In the genomic region with DNA sequence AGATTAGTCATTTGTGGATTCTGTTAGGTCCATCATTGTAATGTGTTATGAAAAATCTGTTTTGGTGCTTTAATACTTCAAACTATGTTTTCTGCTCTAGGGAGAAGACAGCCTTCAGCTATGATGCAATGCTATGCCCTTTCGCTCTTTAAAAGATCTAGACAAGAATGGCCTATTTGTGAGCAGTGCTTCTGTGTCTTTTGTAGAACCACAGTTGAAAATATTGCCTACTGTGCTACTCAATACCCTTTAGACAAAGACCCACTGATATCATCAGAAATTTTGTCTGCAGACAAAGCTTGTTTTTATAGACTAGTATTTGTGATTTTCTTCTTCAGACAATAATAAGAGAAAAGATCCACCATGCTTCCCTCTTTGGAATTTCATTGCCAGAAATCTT, we compare ENCODE assay signal across 40 cellular contexts. TPM values are rescaled to one million over a fixed set of nuclear protein-coding genes. Genes with fewer than 3 reads are reported as not detected.
"Had no signal": no experiment of that assay in that cellular context is flagged by ENCODE, and none has a peak within 500 bp of the region (broad histone marks: within the 10 kb centered on the region; RNA-seq: fewer than 3 reads in every experiment).

No MANE protein-coding gene starts in this region.

- H3K9me3 ChIP-seq: adrenal gland, breast epithelium, colonic mucosa, gastrocnemius medialis had no signal

- ATAC-seq: activated CD4-positive, CD25-positive, alpha-beta regulatory T cell treated with anti-CD3 and anti-CD28 coated beads, Interleukin-2, amount 50 U/mL, for 24 hours; activated CD8-positive, alpha-beta T cell treated with anti-CD3 and anti-CD28 coated beads for 36 hours; activated naive CD8-positive, alpha-beta T cell treated with anti-CD3 and anti-CD28 coated beads, Interleukin-2, amount 50 U/mL, for 24 hours; esophagus mucosa; gastrocnemius medialis; heart right ventricle; T-helper 17 cell had no signal

- H3K27me3 Mint-ChIP-seq: activated B cell treated with CpG ODN at 0.5 μM for 24 hours; activated CD8-positive, alpha-beta T cell treated with anti-CD3 and anti-CD28 coated beads for 36 hours; activated naive CD4-positive, alpha-beta T cell treated with anti-CD3 and anti-CD28 coated beads, Interleukin-2, amount 50 U/mL, for 24 hours; activated naive CD8-positive, alpha-beta T cell treated with anti-CD3 and anti-CD28 coated beads for 36 hours; activated naive CD8-positive, alpha-beta T cell treated with anti-CD3 and anti-CD28 coated beads, Interleukin-2, amount 50 U/mL, for 24 hours; brain; T-helper 17 cell had no signal

- H3K27ac Mint-ChIP-seq: activated B cell treated with CpG ODN at 0.5 μM for 24 hours; activated CD8-positive, alpha-beta T cell treated with anti-CD3 and anti-CD28 coated beads for 36 hours; activated naive CD4-positive, alpha-beta T cell treated with anti-CD3 and anti-CD28 coated beads for 36 hours; activated naive CD4-positive, alpha-beta T cell treated with anti-CD3 and anti-CD28 coated beads, Interleukin-2, amount 50 U/mL, for 24 hours; activated naive CD8-positive, alpha-beta T cell treated with anti-CD3 and anti-CD28 coated beads for 36 hours; activated naive CD8-positive, alpha-beta T cell treated with anti-CD3 and anti-CD28 coated beads, Interleukin-2, amount 50 U/mL, for 24 hours; activated T-helper 1 cell treated with anti-CD3 and anti-CD28 coated beads, Interleukin-12 subunit alpha, Interleukin-12 subunit beta, Interleukin-2, Interleukin-4 antibody, amounts not matched to agents 30 ng/mL and 10 ng/mL and 1 ng/mL, durations not matched to agents 14 hours and 24 hours and 36 hours; activated T-helper 2 cell treated with anti-CD3 and anti-CD28 coated beads, Interferon-gamma antibody, Interleukin-2, Interleukin-4, amounts not matched to agents 10 μg/mL and 5 μg/mL and 100 μg/mL, durations not matched to agents 14 hours and 24 hours and 36 hours; brain; T-helper 17 cell; T-helper 2 cell treated with Interferon-gamma antibody and Interleukin-4, amounts not matched to agents 5 μg/mL and 100 μg/mL, for 36 hours had no signal

- H3K36me3 Mint-ChIP-seq: activated naive CD4-positive, alpha-beta T cell treated with anti-CD3 and anti-CD28 coated beads, Interleukin-2, amount 50 U/mL, for 24 hours; activated naive CD8-positive, alpha-beta T cell treated with anti-CD3 and anti-CD28 coated beads for 36 hours; brain had no signal

- H3K4me3 Mint-ChIP-seq: activated B cell treated with CpG ODN at 0.5 μM for 24 hours; activated CD8-positive, alpha-beta T cell treated with anti-CD3 and anti-CD28 coated beads for 36 hours; activated naive CD4-positive, alpha-beta T cell treated with anti-CD3 and anti-CD28 coated beads for 36 hours; activated naive CD4-positive, alpha-beta T cell treated with anti-CD3 and anti-CD28 coated beads, Interleukin-2, amount 50 U/mL, for 24 hours; activated naive CD8-positive, alpha-beta T cell treated with anti-CD3 and anti-CD28 coated beads for 36 hours; activated naive CD8-positive, alpha-beta T cell treated with anti-CD3 and anti-CD28 coated beads, Interleukin-2, amount 50 U/mL, for 24 hours; activated T-helper 1 cell treated with anti-CD3 and anti-CD28 coated beads, Interleukin-12 subunit alpha, Interleukin-12 subunit beta, Interleukin-2, Interleukin-4 antibody, amounts not matched to agents 30 ng/mL and 10 ng/mL and 1 ng/mL, durations not matched to agents 14 hours and 24 hours and 36 hours; brain; T-helper 17 cell; T-helper 2 cell treated with Interferon-gamma antibody and Interleukin-4, amounts not matched to agents 5 μg/mL and 100 μg/mL, for 36 hours had no signal

- H3K4me1 ChIP-seq: adrenal gland, breast epithelium, colonic mucosa, gastrocnemius medialis, heart right ventricle had no signal

- H3K9me3 Mint-ChIP-seq: activated naive CD4-positive, alpha-beta T cell treated with anti-CD3 and anti-CD28 coated beads, Interleukin-2, amount 50 U/mL, for 24 hours had no signal

- H3K36me3 ChIP-seq: adrenal gland, breast epithelium, cardiac muscle cell, colonic mucosa, gastrocnemius medialis, heart right ventricle, WERI-Rb-1 had no signal

- H3K27ac ChIP-seq: adrenal gland, breast epithelium, cardiac muscle cell, colonic mucosa, gastrocnemius medialis, heart right ventricle, WERI-Rb-1 had no signal

- H3K4me3 ChIP-seq: adrenal gland, breast epithelium, cardiac muscle cell, colonic mucosa, gastrocnemius medialis, heart right ventricle had no signal

- DNase-seq: activated B cell treated with CpG ODN at 0.5 μM for 24 hours; activated CD4-positive, alpha-beta T cell treated with anti-CD3 and anti-CD28 coated beads for 48 hours; activated CD4-positive, alpha-beta T cell treated with anti-CD3 and anti-CD28 coated beads, Interleukin-2, amount 50 U/mL, for 1 hour; activated CD4-positive, alpha-beta T cell treated with anti-CD3 and anti-CD28 coated beads, Interleukin-2, amount 50 U/mL, for 48 hours; activated CD8-positive, alpha-beta memory T cell treated with anti-CD3 and anti-CD28 coated beads for 24 hours; activated CD8-positive, alpha-beta memory T cell treated with anti-CD3 and anti-CD28 coated beads, Interleukin-2, amount 50 U/mL, for 4 hours; activated CD8-positive, alpha-beta T cell treated with anti-CD3 and anti-CD28 coated beads for 36 hours; activated effector memory CD4-positive, alpha-beta T cell treated with anti-CD3 and anti-CD28 coated beads, Interleukin-2, amount 50 U/mL, for 16 hours; activated naive CD4-positive, alpha-beta T cell treated with anti-CD3 and anti-CD28 coated beads for 36 hours; activated naive CD8-positive, alpha-beta T cell treated with anti-CD3 and anti-CD28 coated beads for 36 hours; activated naive CD8-positive, alpha-beta T cell treated with anti-CD3 and anti-CD28 coated beads, Interleukin-2, amount 50 U/mL, for 24 hours; activated T-cell treated with anti-CD3 and anti-CD28 coated beads, Interleukin-2, amount 50 U/mL, for 1 hour; activated T-cell treated with anti-CD3 and anti-CD28 coated beads, Interleukin-2, amount 50 U/mL, for 48 hours; adrenal gland; amygdala; aorta; central memory CD4-positive, alpha-beta T cell; cerebellar nuclear complex; colonic mucosa; effector CD8-positive, alpha-beta T cell; foreskin fibroblast; gastrocnemius medialis; heart right ventricle; T-helper 1 cell; T-helper 17 cell; T1000; WERI-Rb-1 had no signal

- H3K4me1 Mint-ChIP-seq: activated B cell treated with CpG ODN at 0.5 μM for 24 hours; activated naive CD4-positive, alpha-beta T cell treated with anti-CD3 and anti-CD28 coated beads, Interleukin-2, amount 50 U/mL, for 24 hours; activated naive CD8-positive, alpha-beta T cell treated with anti-CD3 and anti-CD28 coated beads for 36 hours; activated naive CD8-positive, alpha-beta T cell treated with anti-CD3 and anti-CD28 coated beads, Interleukin-2, amount 50 U/mL, for 24 hours; brain; T-helper 17 cell had no signal

- H3K27me3 ChIP-seq: adrenal gland, cardiac muscle cell, colonic mucosa, gastrocnemius medialis, heart right ventricle had no signal

RNA-seq across cellular contexts. Expression of a gene that starts 44.6 kb away (rescaled TPM):
- total RNA-seq: activated B cell treated with CpG ODN at 0.5 μM for 24 hours; activated CD8-positive, alpha-beta T cell treated with anti-CD3 and anti-CD28 coated beads for 36 hours; activated naive CD4-positive, alpha-beta T cell treated with anti-CD3 and anti-CD28 coated beads for 36 hours; activated naive CD8-positive, alpha-beta T cell treated with anti-CD3 and anti-CD28 coated beads for 36 hours; activated T-helper 1 cell treated with anti-CD3 and anti-CD28 coated beads, Interleukin-12 subunit alpha, Interleukin-12 subunit beta, Interleukin-2, Interleukin-4 antibody, amounts not matched to agents 30 ng/mL and 10 ng/mL and 1 ng/mL, durations not matched to agents 14 hours and 24 hours and 36 hours; activated T-helper 2 cell treated with anti-CD3 and anti-CD28 coated beads, Interferon-gamma antibody, Interleukin-2, Interleukin-4, amounts not matched to agents 10 μg/mL and 5 μg/mL and 100 μg/mL, durations not matched to agents 14 hours and 24 hours and 36 hours; dermis microvascular lymphatic vessel endothelial cell; endothelial cell of umbilical vein; epithelial cell of proximal tubule; esophagus mucosa; glomerular endothelial cell; T-helper 17 cell had no signal
